1 cellular context compared by ENCODE assay signal in the genomic region with DNA sequence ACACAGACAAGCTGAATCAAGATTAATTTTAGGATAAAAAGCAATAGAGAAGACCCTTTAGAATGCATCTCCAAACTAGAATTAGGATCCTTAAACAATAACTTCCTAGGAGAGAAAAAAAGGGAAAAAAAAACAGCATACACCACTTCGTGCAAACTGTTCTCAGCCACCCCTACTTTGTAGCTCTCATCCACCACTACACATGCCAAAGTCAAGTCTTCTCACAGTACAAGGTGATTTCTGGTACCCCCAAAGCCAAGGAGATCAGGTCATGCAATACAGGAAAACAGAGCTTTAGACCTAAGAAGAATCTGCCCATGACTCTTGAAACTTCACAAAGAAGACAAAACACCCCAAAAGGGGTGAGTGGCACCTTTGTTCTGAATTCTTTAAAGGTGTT.
TF ChIP-seq lines count a peak whose summit lies in the region.

No MANE protein-coding gene starts in this region.

TF ChIP-seq in GM23338, 12 proteins besides CTCF, POLR2A, EP300 and RAD21 (continued from another document):
- TF ChIP-seq, protein P1, sequence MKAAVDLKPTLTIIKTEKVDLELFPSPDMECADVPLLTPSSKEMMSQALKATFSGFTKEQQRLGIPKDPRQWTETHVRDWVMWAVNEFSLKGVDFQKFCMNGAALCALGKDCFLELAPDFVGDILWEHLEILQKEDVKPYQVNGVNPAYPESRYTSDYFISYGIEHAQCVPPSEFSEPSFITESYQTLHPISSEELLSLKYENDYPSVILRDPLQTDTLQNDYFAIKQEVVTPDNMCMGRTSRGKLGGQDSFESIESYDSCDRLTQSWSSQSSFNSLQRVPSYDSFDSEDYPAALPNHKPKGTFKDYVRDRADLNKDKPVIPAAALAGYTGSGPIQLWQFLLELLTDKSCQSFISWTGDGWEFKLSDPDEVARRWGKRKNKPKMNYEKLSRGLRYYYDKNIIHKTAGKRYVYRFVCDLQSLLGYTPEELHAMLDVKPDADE (IDR thresholded peaks at IDR 0.05) = no peak
- TF ChIP-seq, protein P2, sequence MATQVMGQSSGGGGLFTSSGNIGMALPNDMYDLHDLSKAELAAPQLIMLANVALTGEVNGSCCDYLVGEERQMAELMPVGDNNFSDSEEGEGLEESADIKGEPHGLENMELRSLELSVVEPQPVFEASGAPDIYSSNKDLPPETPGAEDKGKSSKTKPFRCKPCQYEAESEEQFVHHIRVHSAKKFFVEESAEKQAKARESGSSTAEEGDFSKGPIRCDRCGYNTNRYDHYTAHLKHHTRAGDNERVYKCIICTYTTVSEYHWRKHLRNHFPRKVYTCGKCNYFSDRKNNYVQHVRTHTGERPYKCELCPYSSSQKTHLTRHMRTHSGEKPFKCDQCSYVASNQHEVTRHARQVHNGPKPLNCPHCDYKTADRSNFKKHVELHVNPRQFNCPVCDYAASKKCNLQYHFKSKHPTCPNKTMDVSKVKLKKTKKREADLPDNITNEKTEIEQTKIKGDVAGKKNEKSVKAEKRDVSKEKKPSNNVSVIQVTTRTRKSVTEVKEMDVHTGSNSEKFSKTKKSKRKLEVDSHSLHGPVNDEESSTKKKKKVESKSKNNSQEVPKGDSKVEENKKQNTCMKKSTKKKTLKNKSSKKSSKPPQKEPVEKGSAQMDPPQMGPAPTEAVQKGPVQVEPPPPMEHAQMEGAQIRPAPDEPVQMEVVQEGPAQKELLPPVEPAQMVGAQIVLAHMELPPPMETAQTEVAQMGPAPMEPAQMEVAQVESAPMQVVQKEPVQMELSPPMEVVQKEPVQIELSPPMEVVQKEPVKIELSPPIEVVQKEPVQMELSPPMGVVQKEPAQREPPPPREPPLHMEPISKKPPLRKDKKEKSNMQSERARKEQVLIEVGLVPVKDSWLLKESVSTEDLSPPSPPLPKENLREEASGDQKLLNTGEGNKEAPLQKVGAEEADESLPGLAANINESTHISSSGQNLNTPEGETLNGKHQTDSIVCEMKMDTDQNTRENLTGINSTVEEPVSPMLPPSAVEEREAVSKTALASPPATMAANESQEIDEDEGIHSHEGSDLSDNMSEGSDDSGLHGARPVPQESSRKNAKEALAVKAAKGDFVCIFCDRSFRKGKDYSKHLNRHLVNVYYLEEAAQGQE (IDR thresholded peaks at IDR 0.05; ENCODE audit: unreplicated experiment) = no peak
- TF ChIP-seq STAT1 (IDR thresholded peaks at IDR 0.05; ENCODE audit: unreplicated experiment) (no peak), EZH2 (IDR thresholded peaks at IDR 0.05; ENCODE audit: low read depth, unreplicated experiment) (no peak), POLR2AphosphoS5 (IDR thresholded peaks at IDR 0.05; ENCODE audit: low read depth) (no peak)
